ENCODE assay signal across 17 cellular contexts in the genomic region with DNA sequence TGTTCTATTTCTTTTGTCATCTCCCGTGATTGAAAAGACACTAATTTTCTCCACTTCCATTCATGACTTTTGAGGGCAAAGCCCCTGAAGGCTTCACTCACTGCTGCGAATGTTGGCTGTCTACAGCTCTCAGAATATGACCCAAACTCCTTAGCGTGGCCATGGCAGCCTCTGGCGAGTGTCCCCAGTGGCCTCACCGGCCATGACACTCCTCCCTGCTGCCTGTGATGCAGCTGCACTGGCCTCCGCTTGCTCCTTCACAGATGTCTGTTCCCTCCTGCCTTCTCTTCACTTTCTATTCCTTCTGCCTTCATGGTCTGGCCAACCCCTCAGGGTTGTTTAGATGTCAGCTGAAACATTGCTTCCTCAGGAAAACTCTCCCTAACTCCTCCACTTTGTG.
"Had no signal": no experiment of that assay in that cellular context is flagged by ENCODE, and none has a peak within 500 bp of the region (broad histone marks: within the 10 kb centered on the region; RNA-seq: fewer than 3 reads in every experiment).

No MANE protein-coding gene starts in this region.

- H3K36me3 Mint-ChIP-seq: memory B cell had no signal

- ATAC-seq: activated T-helper 17 cell treated with anti-CD3 and anti-CD28 coated beads, Interleukin-2, amount 50 U/mL, for 72 hours; gastrocnemius medialis; stimulated activated naive CD8-positive, alpha-beta T cell treated with anti-CD3 and anti-CD28 coated beads, Interleukin-15, Interleukin-2, amounts not matched to agents 100 U/mL and 50 U/mL, for 24 hours had no signal

- H3K9me3 ChIP-seq: gastrocnemius medialis, left ventricle myocardium inferior had no signal

- H3K27ac ChIP-seq: coronary artery, gastrocnemius medialis, left ventricle myocardium inferior, VCaP had no signal

- H3K4me1 Mint-ChIP-seq: activated CD4-positive, alpha-beta T cell treated with anti-CD3 and anti-CD28 coated beads, Interleukin-2, amount 10 ng/mL, durations not matched to agents 7 days and 5 days; activated T-helper 17 cell treated with anti-CD3 and anti-CD28 coated beads, Interleukin-2, amount 50 U/mL, for 72 hours; memory B cell; nephron had no signal

- H3K4me3 Mint-ChIP-seq: activated CD4-positive, alpha-beta T cell treated with anti-CD3 and anti-CD28 coated beads, Interleukin-2, amount 10 ng/mL, durations not matched to agents 7 days and 5 days; activated naive CD4-positive, alpha-beta T cell treated with anti-CD3 and anti-CD28 coated beads for 36 hours; activated T-helper 17 cell treated with anti-CD3 and anti-CD28 coated beads, Interleukin-2, amount 50 U/mL, for 72 hours; memory B cell; nephron; T-helper 2 cell treated with Interferon-gamma antibody and Interleukin-4, amounts not matched to agents 5 μg/mL and 100 μg/mL, for 36 hours had no signal

- H3K9me3 Mint-ChIP-seq: activated CD4-positive, alpha-beta T cell treated with anti-CD3 and anti-CD28 coated beads, Interleukin-2, amount 10 ng/mL, durations not matched to agents 7 days and 5 days; activated naive CD4-positive, alpha-beta T cell treated with anti-CD3 and anti-CD28 coated beads for 36 hours; activated T-helper 17 cell treated with anti-CD3 and anti-CD28 coated beads, Interleukin-2, amount 50 U/mL, for 72 hours; memory B cell; T-helper 2 cell treated with Interferon-gamma antibody and Interleukin-4, amounts not matched to agents 5 μg/mL and 100 μg/mL, for 36 hours had no signal

- H3K4me1 ChIP-seq: gastrocnemius medialis, left ventricle myocardium inferior had no signal

- H3K27me3 ChIP-seq: gastrocnemius medialis had no signal

- DNase-seq: activated CD4-positive, alpha-beta T cell treated with anti-CD3 and anti-CD28 coated beads, Interleukin-2, amount 10 ng/mL, durations not matched to agents 7 days and 5 days; activated naive CD4-positive, alpha-beta T cell treated with anti-CD3 and anti-CD28 coated beads for 36 hours; activated T-cell treated with anti-CD3 and anti-CD28 coated beads for 4 hours; caudate nucleus; effector CD4-positive, alpha-beta T cell; gastrocnemius medialis; kidney; left ventricle myocardium inferior; stimulated activated CD4-positive, alpha-beta T cell treated with anti-CD3 and anti-CD28 coated beads, Interleukin-4, amount 100 ng/mL, for 1 hour; stimulated activated CD8-positive, alpha-beta memory T cell treated with anti-CD3 and anti-CD28 coated beads, Interleukin-4, amount 100 ng/mL, for 48 hours; stimulated activated naive CD8-positive, alpha-beta T cell treated with anti-CD3 and anti-CD28 coated beads, Interleukin-15, Interleukin-2, amounts not matched to agents 100 U/mL and 50 U/mL, for 24 hours had no signal

- H3K27ac Mint-ChIP-seq: activated CD4-positive, alpha-beta T cell treated with anti-CD3 and anti-CD28 coated beads, Interleukin-2, amount 10 ng/mL, durations not matched to agents 7 days and 5 days; activated naive CD4-positive, alpha-beta T cell treated with anti-CD3 and anti-CD28 coated beads for 36 hours; activated T-helper 17 cell treated with anti-CD3 and anti-CD28 coated beads, Interleukin-2, amount 50 U/mL, for 72 hours; memory B cell; nephron; T-helper 2 cell treated with Interferon-gamma antibody and Interleukin-4, amounts not matched to agents 5 μg/mL and 100 μg/mL, for 36 hours had no signal

- H3K36me3 ChIP-seq: gastrocnemius medialis, left ventricle myocardium inferior had no signal

- H3K4me3 ChIP-seq: coronary artery, gastrocnemius medialis, left ventricle myocardium inferior had no signal
